In genomic region chr2:205959528-205959927, GRCh38 we compare ENCODE assay signal across 20 cellular contexts.
"Had no signal": no experiment of that assay in that cellular context is flagged by ENCODE, and none has a peak within 500 bp of the region (broad histone marks: within the 10 kb centered on the region; RNA-seq: fewer than 3 reads in every experiment).

No MANE protein-coding gene starts in this region.

- H3K9me3 ChIP-seq: neutrophil, psoas muscle, testis, tibial nerve had no signal

- H3K9me3 Mint-ChIP-seq: dendritic cell treated with granulocyte-macrophage colony-stimulating factor and Interleukin-4, amounts not matched to agents 40 ng/mL and 50 ng/mL, for 4 days; stimulated activated naive B cell treated with anti-CD40 and anti-IgM and Interleukin-4, amounts not matched to agents 10 μg/mL and 1 μg/mL and 100 μg/mL, for 72 hours; stimulated activated naive CD8-positive, alpha-beta T cell treated with anti-CD3 and anti-CD28 coated beads, Interleukin-15, amount 100 ng/mL, for 72 hours had no signal

- H3K27ac ChIP-seq: hepatocyte, neutrophil, psoas muscle, skin epidermis, testis, tibial nerve had no signal

- H3K4me3 Mint-ChIP-seq: dendritic cell treated with granulocyte-macrophage colony-stimulating factor and Interleukin-4, amounts not matched to agents 40 ng/mL and 50 ng/mL, for 4 days; naive thymus-derived CD4-positive, alpha-beta T cell; nephron progenitor cell; stimulated activated naive B cell treated with anti-CD40 and anti-IgM and Interleukin-4, amounts not matched to agents 10 μg/mL and 1 μg/mL and 100 μg/mL, for 72 hours; stimulated activated naive CD8-positive, alpha-beta T cell treated with anti-CD3 and anti-CD28 coated beads, Interleukin-15, amount 100 ng/mL, for 72 hours had no signal

- ATAC-seq: left colon; naive thymus-derived CD4-positive, alpha-beta T cell; psoas muscle; sciatic nerve; stimulated activated naive B cell treated with anti-CD40 and anti-IgM and Interleukin-4, amounts not matched to agents 10 μg/mL and 1 μg/mL and 100 μg/mL, for 72 hours had no signal

- H2AFZ ChIP-seq: hepatocyte had no signal

- H3K4me1 ChIP-seq: psoas muscle, testis, tibial nerve had no signal

- H3K4me1 Mint-ChIP-seq: stimulated activated naive B cell treated with anti-CD40 and anti-IgM and Interleukin-4, amounts not matched to agents 10 μg/mL and 1 μg/mL and 100 μg/mL, for 72 hours had no signal

- H3K4me2 ChIP-seq: hepatocyte had no signal

- H3K27me3 Mint-ChIP-seq: dendritic cell treated with granulocyte-macrophage colony-stimulating factor and Interleukin-4, amounts not matched to agents 40 ng/mL and 50 ng/mL, for 4 days; stimulated activated naive CD8-positive, alpha-beta T cell treated with anti-CD3 and anti-CD28 coated beads, Interleukin-15, amount 100 ng/mL, for 72 hours had no signal

- H3K27me3 ChIP-seq: hepatocyte, neutrophil, testis, tibial nerve had no signal

- H3K36me3 Mint-ChIP-seq: naive thymus-derived CD4-positive, alpha-beta T cell; stimulated activated naive B cell treated with anti-CD40 and anti-IgM and Interleukin-4, amounts not matched to agents 10 μg/mL and 1 μg/mL and 100 μg/mL, for 72 hours had no signal

- H3K27ac Mint-ChIP-seq: dendritic cell treated with granulocyte-macrophage colony-stimulating factor and Interleukin-4, amounts not matched to agents 40 ng/mL and 50 ng/mL, for 4 days; naive thymus-derived CD4-positive, alpha-beta T cell; nephron progenitor cell; stimulated activated naive B cell treated with anti-CD40 and anti-IgM and Interleukin-4, amounts not matched to agents 10 μg/mL and 1 μg/mL and 100 μg/mL, for 72 hours; stimulated activated naive CD8-positive, alpha-beta T cell treated with anti-CD3 and anti-CD28 coated beads, Interleukin-15, amount 100 ng/mL, for 72 hours had no signal

- H3K4me3 ChIP-seq: hepatocyte, psoas muscle, skin epidermis, testis, tibial nerve had no signal

- DNase-seq: erythroblast; foreskin melanocyte; head of caudate nucleus; kidney; left colon; mesendoderm; naive thymus-derived CD4-positive, alpha-beta T cell; nephron progenitor cell; psoas muscle; stimulated activated CD4-positive, alpha-beta T cell treated with anti-CD3 and anti-CD28 coated beads, Interleukin-2, amount 100 ng/mL, for 24 hours; stimulated activated CD4-positive, alpha-beta T cell treated with anti-CD3 and anti-CD28 coated beads, Interleukin-4, amount 100 ng/mL, for 4 hours; stimulated activated naive B cell treated with anti-CD40 and anti-IgM and Interleukin-4, amounts not matched to agents 10 μg/mL and 1 μg/mL and 100 μg/mL, for 72 hours; stimulated activated naive CD8-positive, alpha-beta T cell treated with anti-CD3 and anti-CD28 coated beads, Interleukin-15, amount 100 ng/mL, for 72 hours; testis had no signal

- H3K79me2 ChIP-seq: hepatocyte had no signal

- H3K36me3 ChIP-seq: neutrophil, tibial nerve had no signal
